In the genomic region with DNA sequence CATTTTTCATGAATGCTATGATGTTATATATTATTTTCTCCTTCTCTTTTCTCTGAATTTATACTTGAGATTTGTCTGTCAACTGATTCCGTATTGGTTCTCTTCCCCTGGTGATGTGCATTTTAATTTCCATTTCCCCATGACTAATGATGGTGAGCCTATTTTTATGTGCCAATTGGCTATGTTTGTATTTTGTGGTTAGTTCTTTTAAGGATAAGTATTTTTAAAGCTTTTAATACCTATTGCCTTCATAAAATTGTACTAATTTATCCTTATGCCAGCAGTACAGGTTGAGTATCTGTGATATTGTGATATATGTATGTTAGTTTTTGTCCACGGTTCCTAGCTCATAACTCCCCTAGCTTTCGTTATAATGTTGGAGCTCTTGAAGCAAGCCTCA, we compare ENCODE assay signal across 12 cellular contexts. TPM values are rescaled to one million over a fixed set of nuclear protein-coding genes. Genes with fewer than 3 reads are reported as not detected.
A peak's percentile ranks its signal among the peaks of the same experiment; 100 is the strongest.
DNase-seq lines count a peak whose midpoint lies in the region; ATAC-seq and TF ChIP-seq lines count a peak whose summit lies in the region.
"Had no signal": no experiment of that assay in that cellular context is flagged by ENCODE, and none has a peak within 500 bp of the region (broad histone marks: within the 10 kb centered on the region; RNA-seq: fewer than 3 reads in every experiment).

No MANE protein-coding gene starts in this region.

- no peaks in the 10 kb centered on the region for H3K36me3 ChIP-seq in Caco-2 (ENCODE audit: control insufficient read depth, insufficient read depth, low read length)

- H3K27me3 ChIP-seq in Caco-2 (replicated peaks; ENCODE audit: control insufficient read depth, insufficient read depth, low read length): no peaks in the 10 kb centered on the region
- H3K27me3 ChIP-seq: dorsolateral prefrontal cortex had no signal

- no peak for DNase-seq in Caco-2
- DNase-seq in activated CD8-positive, alpha-beta T cell treated with anti-CD3 and anti-CD28 coated beads, Interleukin-2, amount 10 ng/mL, durations not matched to agents 7 days and 5 days: no peak
- peak; percentile 29 for DNase-seq in iris pigment epithelial cell (ENCODE audit: low read depth)
- no peak for DNase-seq in germinal center (ENCODE audit: low spot score)
- DNase-seq in COLO668 (lab: John Stamatoyannopoulos, UW; ENCODE audit: unreplicated experiment): no peak
- no peak for DNase-seq in inferior parietal cortex (ENCODE audit: extremely low spot score)
- DNase-seq: dorsolateral prefrontal cortex; NCI-H1092; stimulated activated CD4-positive, alpha-beta T cell treated with anti-CD3 and anti-CD28 coated beads, Interleukin-12 subunit alpha, Interleukin-12 subunit beta, amount 100 ng/mL, for 4 hours; T-helper 9 cell had no signal

- no TSS peak for BruUV-seq in Caco-2 (replicated peaks; lab: Mats Ljungman, UMichigan)

- H3K36me3 Mint-ChIP-seq in Caco-2 (ENCODE audit: insufficient read depth, unreplicated experiment): peaks cover 26% of the 10 kb centered on the region
- peaks cover 52% of the 10 kb centered on the region for H3K36me3 Mint-ChIP-seq in activated CD8-positive, alpha-beta T cell treated with anti-CD3 and anti-CD28 coated beads, Interleukin-2, amount 10 ng/mL, durations not matched to agents 7 days and 5 days (ENCODE audit: low read depth)

- peaks cover 11% of the 10 kb centered on the region for H3K4me1 Mint-ChIP-seq in Caco-2 (ENCODE audit: low read depth, unreplicated experiment)
- peaks cover 47% of the 10 kb centered on the region for H3K4me1 Mint-ChIP-seq in activated CD8-positive, alpha-beta T cell treated with anti-CD3 and anti-CD28 coated beads, Interleukin-2, amount 10 ng/mL, durations not matched to agents 7 days and 5 days (ENCODE audit: low read depth)

- H3K27ac ChIP-seq in 22Rv1: peak overlapping the region; percentile 17; the same call in 1 of the 2 replicates
- H3K27ac ChIP-seq: dorsolateral prefrontal cortex had no signal

- H3K27ac Mint-ChIP-seq in Caco-2 (ENCODE audit: unreplicated experiment): no peak overlapping the region
- H3K27ac Mint-ChIP-seq in activated CD8-positive, alpha-beta T cell treated with anti-CD3 and anti-CD28 coated beads, Interleukin-2, amount 10 ng/mL, durations not matched to agents 7 days and 5 days: peak overlapping the region; percentile 70

- no peaks in the 10 kb centered on the region for H3K4me1 ChIP-seq in Caco-2

- no peak overlapping the region for H3K4me3 ChIP-seq in Caco-2 (ENCODE audit: low read depth, low read length)

- H3K9me3 ChIP-seq in Caco-2: no peaks in the 10 kb centered on the region

- POLR2A ChIA-PET in Caco-2 (lab: Charles Lee): no interaction called here
- POLR2A ChIA-PET in activated CD8-positive, alpha-beta T cell treated with anti-CD3 and anti-CD28 coated beads, Interleukin-2, amount 10 ng/mL, durations not matched to agents 7 days and 5 days (lab: Charles Lee): interaction anchor here (1.8 kb wide), 1 partner anchor 51 kb away, joined by 6 read pairs; a partner anchor contains a TSS

- H3K9me3 Mint-ChIP-seq in Caco-2 (ENCODE audit: unreplicated experiment): no peaks in the 10 kb centered on the region
- no peaks in the 10 kb centered on the region for H3K9me3 Mint-ChIP-seq in activated CD8-positive, alpha-beta T cell treated with anti-CD3 and anti-CD28 coated beads, Interleukin-2, amount 10 ng/mL, durations not matched to agents 7 days and 5 days (ENCODE audit: insufficient read depth)

- ATAC-seq in activated CD8-positive, alpha-beta T cell treated with anti-CD3 and anti-CD28 coated beads, Interleukin-2, amount 10 ng/mL, durations not matched to agents 7 days and 5 days: no peak
- ATAC-seq in HG02642 (IDR thresholded peaks at IDR 0.05; ENCODE audit: poor library complexity, unreplicated experiment): no peak

- TF ChIP-seq CTCF in 22Rv1 (IDR thresholded peaks at IDR 0.05) (no peak), Caco-2 (IDR thresholded peaks at IDR 0.05; ENCODE audit: insufficient read depth in 1 of 2, low read depth in 1 of 2, low read length in 1 of 2, severe bottlenecking in 1 of 2, unreplicated experiment in 1 of 2) (no peak)

- H3K27me3 Mint-ChIP-seq in Caco-2 (ENCODE audit: insufficient read depth, unreplicated experiment): no peaks in the 10 kb centered on the region
- no peaks in the 10 kb centered on the region for H3K27me3 Mint-ChIP-seq in activated CD8-positive, alpha-beta T cell treated with anti-CD3 and anti-CD28 coated beads, Interleukin-2, amount 10 ng/mL, durations not matched to agents 7 days and 5 days (ENCODE audit: low read depth)

- CTCF ChIA-PET in Caco-2 (lab: Charles Lee): no interaction called here
- CTCF ChIA-PET in activated CD8-positive, alpha-beta T cell treated with anti-CD3 and anti-CD28 coated beads, Interleukin-2, amount 10 ng/mL, durations not matched to agents 7 days and 5 days (lab: Charles Lee): interaction anchor here (1.3 to 3.0 kb wide), 2 partner anchors 8 to 29 kb away, joined by 4 to 10 read pairs; no protein-coding TSS in a partner anchor

- H3K4me3 Mint-ChIP-seq in Caco-2 (ENCODE audit: unreplicated experiment): peak overlapping the region; percentile 33
- H3K4me3 Mint-ChIP-seq in activated CD8-positive, alpha-beta T cell treated with anti-CD3 and anti-CD28 coated beads, Interleukin-2, amount 10 ng/mL, durations not matched to agents 7 days and 5 days: peak overlapping the region; percentile 97

- intact Hi-C loops in Caco-2 (cut with micrococcal nuclease; ENCODE audit: unreplicated experiment): no loop called here

RNA-seq across cellular contexts. Expression of a gene that starts 2.8 kb away (rescaled TPM):
- total RNA-seq in Caco-2 (2022): 12.3 and 14.2 TPM in 2 replicates
- 10 to 100 TPM; 73.1 to 75.2 TPM for total RNA-seq in activated CD8-positive, alpha-beta T cell treated with anti-CD3 and anti-CD28 coated beads, Interleukin-2, amount 10 ng/mL, durations not matched to agents 7 days and 5 days

RNA-seq across cellular contexts. Expression of a gene that starts 2.9 kb away (rescaled TPM):
- 79.3 and 93.4 TPM in 2 replicates for total RNA-seq in Caco-2 (2022)
- 10 to 100 TPM; 57.6 to 62.1 TPM for total RNA-seq in activated CD8-positive, alpha-beta T cell treated with anti-CD3 and anti-CD28 coated beads, Interleukin-2, amount 10 ng/mL, durations not matched to agents 7 days and 5 days

RNA-seq across cellular contexts. Expression of a gene that starts 50.3 kb away (rescaled TPM):
- total RNA-seq in Caco-2 (2022): 44.2 and 47.2 TPM in 2 replicates
- total RNA-seq in activated CD8-positive, alpha-beta T cell treated with anti-CD3 and anti-CD28 coated beads, Interleukin-2, amount 10 ng/mL, durations not matched to agents 7 days and 5 days: 10 to 100 TPM; 94.3 to 99.4 TPM

RNA-seq across cellular contexts. Expression of a gene that starts 56.9 kb away (rescaled TPM):
- total RNA-seq in Caco-2 (2022): 33.1 and 33.5 TPM in 2 replicates
- total RNA-seq in activated CD8-positive, alpha-beta T cell treated with anti-CD3 and anti-CD28 coated beads, Interleukin-2, amount 10 ng/mL, durations not matched to agents 7 days and 5 days: 10 to 100 TPM; 44.2 to 44.6 TPM
